1 cellular context compared by ENCODE assay signal in genomic region chr2:241675885-241676284, GRCh38.
A peak's percentile ranks its signal among the peaks of the same experiment; 100 is the strongest.
TF ChIP-seq lines count a peak whose summit lies in the region.

No MANE protein-coding gene starts in this region.

TF ChIP-seq in HepG2, 621 proteins besides CTCF, POLR2A, EP300 and RAD21 (continued from another document and continues in another):
- TF ChIP-seq REST (IDR thresholded peaks at IDR 0.05; ENCODE audit: borderline replicate concordance in 1 of 2, low read depth in 1 of 2, low read length in 2 of 2) (no peak), KIAA2018 (CRISPR knock-in tag; IDR thresholded peaks at IDR 0.05; ENCODE audit: borderline replicate concordance) (no peak), IRX3 (CRISPR knock-in tag; IDR thresholded peaks at IDR 0.05; ENCODE audit: borderline replicate concordance, low read depth) (no peak), RERE (CRISPR knock-in tag; IDR thresholded peaks at IDR 0.05; ENCODE audit: low read depth) (no peak), ZNF766 (CRISPR knock-in tag; IDR thresholded peaks at IDR 0.05; ENCODE audit: borderline replicate concordance) (no peak), E2F1 (CRISPR knock-in tag; IDR thresholded peaks at IDR 0.05) (no peak), GMEB1 (CRISPR knock-in tag; IDR thresholded peaks at IDR 0.05; ENCODE audit: borderline replicate concordance) (no peak), GTF2F1 (IDR thresholded peaks at IDR 0.05; ENCODE audit: low read length) (no peak), ZNF20 (CRISPR knock-in tag; IDR thresholded peaks at IDR 0.05) (no peak), GPBP1L1 (CRISPR knock-in tag; IDR thresholded peaks at IDR 0.05) (no peak), HOXA5 (CRISPR knock-in tag; IDR thresholded peaks at IDR 0.05) (no peak), ZNF343 (CRISPR knock-in tag; IDR thresholded peaks at IDR 0.05) (no peak), ZNF317 (CRISPR knock-in tag; IDR thresholded peaks at IDR 0.05) (no peak), SSRP1 (CRISPR knock-in tag; IDR thresholded peaks at IDR 0.05) (peak; percentile 24; the same call in 1 of the 2 replicates), SALL2 (CRISPR knock-in tag; IDR thresholded peaks at IDR 0.05) (no peak), RNF219 (CRISPR knock-in tag; IDR thresholded peaks at IDR 0.05) (no peak), SRY (CRISPR knock-in tag; IDR thresholded peaks at IDR 0.05) (no peak), TEF (CRISPR knock-in tag; IDR thresholded peaks at IDR 0.05) (no peak), ZBTB39 (CRISPR knock-in tag; IDR thresholded peaks at IDR 0.05) (no peak), ARHGAP35 (CRISPR knock-in tag; IDR thresholded peaks at IDR 0.05; ENCODE audit: borderline replicate concordance) (no peak), HNRNPUL1 (IDR thresholded peaks at IDR 0.05; ENCODE audit: low read depth, low read length) (no peak)
